ENCODE assay signal across 9 cellular contexts in genomic region chr6:122323361-122323760, GRCh38.
DNase-seq lines count a peak whose midpoint lies in the region; TF ChIP-seq lines count a peak whose summit lies in the region.
"Had no signal": no experiment of that assay in that cellular context is flagged by ENCODE, and none has a peak within 500 bp of the region (broad histone marks: within the 10 kb centered on the region; RNA-seq: fewer than 3 reads in every experiment).

No MANE protein-coding gene starts in this region.

- H3K9ac ChIP-seq in parathyroid adenoma: no peak overlapping the region

- H3K27ac ChIP-seq in breast epithelium: no peak overlapping the region
- H3K27ac ChIP-seq in parathyroid adenoma: no peak overlapping the region

- H3K4me3 ChIP-seq in GM12865 (ENCODE audit: low read depth, low read length): peak overlapping the region; percentile 51
- peak overlapping the region; percentile 37 for H3K4me3 ChIP-seq in Jurkat, Clone E6-1 (ENCODE audit: low read length)
- peak overlapping the region in 2 of 3 donors; percentile 38 to 45 for H3K4me3 ChIP-seq in breast epithelium
- H3K4me3 ChIP-seq in parathyroid adenoma (ENCODE audit: low read depth, low read length): peak overlapping the region; percentile 40

- H2AFZ ChIP-seq in parathyroid adenoma: peak overlapping the region; percentile 43

- H3K4me2 ChIP-seq in parathyroid adenoma (ENCODE audit: low read length): peak overlapping the region; percentile 54

- no peaks in the 10 kb centered on the region for H3K4me1 ChIP-seq in breast epithelium
- no peaks in the 10 kb centered on the region for H3K4me1 ChIP-seq in parathyroid adenoma

- no peak for TF ChIP-seq POLR2A in breast epithelium (IDR thresholded peaks at IDR 0.05)

- H3K27me3 ChIP-seq in breast epithelium (no peaks in the 10 kb centered on the region), parathyroid adenoma (ENCODE audit: control insufficient read depth, insufficient read depth, low read length) (no peaks in the 10 kb centered on the region)

- H3K79me2 ChIP-seq in parathyroid adenoma: no peaks in the 10 kb centered on the region

- intact Hi-C loops in breast epithelium (cut with DNase I; ENCODE audit: low total_unique reads): no loop called here

- H3K9me3 ChIP-seq in breast epithelium (no peaks in the 10 kb centered on the region), parathyroid adenoma (ENCODE audit: control insufficient read depth, low read length) (no peaks in the 10 kb centered on the region)

- no peaks in the 10 kb centered on the region for H3K36me3 ChIP-seq in breast epithelium
- H3K36me3 ChIP-seq in parathyroid adenoma (ENCODE audit: control insufficient read depth, insufficient read depth, low read length): no peaks in the 10 kb centered on the region

- TF ChIP-seq CTCF in GM12865 (IDR thresholded peaks at IDR 0.05; ENCODE audit: insufficient read depth, low read depth, low read length, missing control alignments): no peak
- no peak for TF ChIP-seq CTCF in breast epithelium (IDR thresholded peaks at IDR 0.05)
- no peak for TF ChIP-seq CTCF in parathyroid adenoma (IDR thresholded peaks at IDR 0.05)

- no peak for DNase-seq in GM12865 (ENCODE audit: low read depth)
- DNase-seq in Jurkat, Clone E6-1 (ENCODE audit: low read depth, low spot score): no peak
- DNase-seq in breast epithelium (ENCODE audit: low spot score in 2 of 2): no peak
- no peak for DNase-seq in islet precursor cell
- no peak for DNase-seq in GM03348 (ENCODE audit: low spot score)
- no peak for DNase-seq in C1 segment of cervical spinal cord (lab: John Stamatoyannopoulos, UW)
- DNase-seq in NCI-H187 (lab: John Stamatoyannopoulos, UW): no peak
- DNase-seq: MV-4-11 had no signal
